Comparison of ENCODE assay signal across 8 cellular contexts in genomic region chr12:21502164-21502496, GRCh38. TPM values are rescaled to one million over a fixed set of nuclear protein-coding genes. Genes with fewer than 3 reads are reported as not detected.
DNase-seq lines count a peak whose midpoint lies in the region; ATAC-seq, FAIRE-seq and TF ChIP-seq lines count a peak whose summit lies in the region.

No MANE protein-coding gene starts in this region.

- TF ChIP-seq RAD21 in A549 (conservative IDR thresholded peaks at IDR 0.05 in 1 of 2, IDR thresholded peaks at IDR 0.05 in 1 of 2): no peak

- DNase-seq in A549 (ENCODE audit: low read depth in 1 of 2, low spot score in 1 of 2): peak; percentile 24 to 28
- peak; percentile 4 for DNase-seq in GM12864 (ENCODE audit: low read depth)
- peak; percentile 44 to 45 for DNase-seq in Kasumi-1 (lab: John Stamatoyannopoulos, UW)
- DNase-seq in activated T-helper 1 cell treated with anti-CD3 and anti-CD28 coated beads, Interleukin-12 subunit alpha, Interleukin-12 subunit beta, Interleukin-2, Interleukin-4 antibody, amounts not matched to agents 30 ng/mL and 10 ng/mL and 1 ng/mL, durations not matched to agents 14 hours and 24 hours and 36 hours (ENCODE audit: low spot score): peak; percentile 25
- peak in 2 of 5 donors; percentile 12 to 28 for DNase-seq in heart left ventricle
- DNase-seq in ecto neural progenitor cell (ENCODE audit: low spot score): no peak

- H3K36me3 ChIP-seq in heart left ventricle: peaks cover 0 to 25% (median 19%) of the 10 kb centered on the region in 9 donors

- TF ChIP-seq CTCF in A549 (IDR thresholded peaks at IDR 0.05) (no peak), GM12864 (IDR thresholded peaks at IDR 0.05; ENCODE audit: low read depth, low read length, missing control alignments) (no peak), heart left ventricle (IDR thresholded peaks at IDR 0.05) (no peak)

- TF ChIP-seq POLR2A in A549 (IDR thresholded peaks at IDR 0.05; ENCODE audit: low read length): no peak
- no peak for TF ChIP-seq POLR2A in heart left ventricle (IDR thresholded peaks at IDR 0.05)

- POLR2A ChIA-PET in A549 (lab: Yijun Ruan, JAX): interaction anchor here (1.0 to 2.3 kb wide), 8 partner anchors 14 to 178 kb away, joined by 3 to 18 read pairs (median 6); partner anchors contain the start of genes LDHB, PYROXD1 and SPX

- H3K9me3 ChIP-seq in A549 (no peaks in the 10 kb centered on the region), heart left ventricle (no peaks in the 10 kb centered on the region)

- peaks cover 14% of the 10 kb centered on the region for H3K36me3 Mint-ChIP-seq in activated T-helper 1 cell treated with anti-CD3 and anti-CD28 coated beads, Interleukin-12 subunit alpha, Interleukin-12 subunit beta, Interleukin-2, Interleukin-4 antibody, amounts not matched to agents 30 ng/mL and 10 ng/mL and 1 ng/mL, durations not matched to agents 14 hours and 24 hours and 36 hours (ENCODE audit: low read depth)

- no peak overlapping the region for H3K4me3 Mint-ChIP-seq in activated T-helper 1 cell treated with anti-CD3 and anti-CD28 coated beads, Interleukin-12 subunit alpha, Interleukin-12 subunit beta, Interleukin-2, Interleukin-4 antibody, amounts not matched to agents 30 ng/mL and 10 ng/mL and 1 ng/mL, durations not matched to agents 14 hours and 24 hours and 36 hours

- 0% methylated on average over 11 of the region's 14 CpGs for WGBS in A549 (ENCODE audit: missing lambda C conversion rate)
- WGBS in heart left ventricle, 4 donors: 0 to 1% (median 1%) methylated on average over 10 to 14 of the region's 14 CpGs

- no peaks in the 10 kb centered on the region for H3K27me3 ChIP-seq in heart left ventricle

- H3K4me3 ChIP-seq in A549 (peak overlapping the region; percentile 96), GM12864 (ENCODE audit: low read depth, low read length) (peak overlapping the region; percentile 81), heart left ventricle (peak overlapping the region; percentile 77 to 97 (median 90)), skin epidermis (peak overlapping the region; percentile 89 to 99 (median 94))

- H3K4me1 ChIP-seq in A549 (peaks cover 31% of the 10 kb centered on the region), heart left ventricle (peaks cover 8 to 57% (median 44%) of the 10 kb centered on the region in 12 donors)

- H3K4me2 ChIP-seq in A549: peak overlapping the region; percentile 82

- no peak for FAIRE-seq in A549 (lab: Jason Lieb, UNC)

- H3K27ac ChIP-seq in A549 (peak overlapping the region; percentile 93 to 94), heart left ventricle (peak overlapping the region; percentile 39 to 91 (median 88)), skin epidermis (peak overlapping the region; percentile 78 to 98 (median 89))

- no peaks in the 10 kb centered on the region for H3K9me3 Mint-ChIP-seq in activated T-helper 1 cell treated with anti-CD3 and anti-CD28 coated beads, Interleukin-12 subunit alpha, Interleukin-12 subunit beta, Interleukin-2, Interleukin-4 antibody, amounts not matched to agents 30 ng/mL and 10 ng/mL and 1 ng/mL, durations not matched to agents 14 hours and 24 hours and 36 hours

- H3K27ac Mint-ChIP-seq in activated T-helper 1 cell treated with anti-CD3 and anti-CD28 coated beads, Interleukin-12 subunit alpha, Interleukin-12 subunit beta, Interleukin-2, Interleukin-4 antibody, amounts not matched to agents 30 ng/mL and 10 ng/mL and 1 ng/mL, durations not matched to agents 14 hours and 24 hours and 36 hours: no peak overlapping the region

- intact Hi-C loops in activated T-helper 1 cell treated with anti-CD3 and anti-CD28 coated beads, Interleukin-12 subunit alpha, Interleukin-12 subunit beta, Interleukin-2, Interleukin-4 antibody, amounts not matched to agents 30 ng/mL and 10 ng/mL and 1 ng/mL, durations not matched to agents 14 hours and 24 hours and 36 hours (cut with micrococcal nuclease): loop anchor here (5.0 to 10.0 kb wide), 2 partner anchors 187 to 545 kb away; partner anchors contain the start of gene CMAS
- intact Hi-C loops in heart left ventricle (cut with DNase I): loop anchor here in 7 of 10 donors (5.0 to 10.0 kb wide), 6 partner anchors 65 to 183 kb away; partner anchors contain the start of genes LDHB (in 3 of the 7) and PYROXD1 (in 3 of the 7)

- H3K27me3 Mint-ChIP-seq in activated T-helper 1 cell treated with anti-CD3 and anti-CD28 coated beads, Interleukin-12 subunit alpha, Interleukin-12 subunit beta, Interleukin-2, Interleukin-4 antibody, amounts not matched to agents 30 ng/mL and 10 ng/mL and 1 ng/mL, durations not matched to agents 14 hours and 24 hours and 36 hours (ENCODE audit: insufficient read depth): no peaks in the 10 kb centered on the region

- ATAC-seq in A549 (peak; percentile 31 to 54), heart left ventricle (peak in 2 of 4 donors; percentile 9 to 25), HG03457 (IDR thresholded peaks at IDR 0.05; ENCODE audit: unreplicated experiment) (no peak)

- CTCF ChIA-PET in A549 (lab: Yijun Ruan, JAX): interaction anchor here (1.1 to 1.2 kb wide), 2 partner anchors 210 to 253 kb away, joined by 3 read pairs; no protein-coding TSS in a partner anchor

- TF ChIP-seq EP300 in A549 (IDR thresholded peaks at IDR 0.05): no peak

- H3K4me1 Mint-ChIP-seq in activated T-helper 1 cell treated with anti-CD3 and anti-CD28 coated beads, Interleukin-12 subunit alpha, Interleukin-12 subunit beta, Interleukin-2, Interleukin-4 antibody, amounts not matched to agents 30 ng/mL and 10 ng/mL and 1 ng/mL, durations not matched to agents 14 hours and 24 hours and 36 hours (ENCODE audit: low read depth): peaks cover 49% of the 10 kb centered on the region

TF ChIP-seq in A549, 52 proteins besides CTCF, POLR2A, EP300 and RAD21:
- TF ChIP-seq ESRRA (IDR thresholded peaks at IDR 0.05; ENCODE audit: borderline replicate concordance, low read length) (no peak), PBX3 (IDR thresholded peaks at IDR 0.05) (no peak), POLR2AphosphoS2 (conservative IDR thresholded peaks at IDR 0.05; ENCODE audit: low read length) (no peak), MAZ (IDR thresholded peaks at IDR 0.05; ENCODE audit: borderline replicate concordance, low read depth, low read length) (no peak), RFX5 (IDR thresholded peaks at IDR 0.05) (no peak)

RNA-seq across cellular contexts. Expression of gene GOLT1B, which starts 0.5 kb away (rescaled TPM):
- polyA plus RNA-seq in A549 (2011; rRNA removed): 62.3 and 73.4 TPM in 2 replicates
- polyA plus RNA-seq in A549 (2012; cell fraction: cytosol; rRNA removed): 9.6 and 10.3 TPM in 2 replicates
- polyA plus RNA-seq in A549 (2012; cell fraction: nucleus; rRNA removed): 4.3 and 9.1 TPM in 2 replicates
- 80.4 to 107 TPM (median 95.4 TPM) in 3 replicates for polyA plus RNA-seq in A549 (2017; fragmentation: RNase III; extraction: RNeasy Plus Mini Kit Qiagen cat#74134 plus additional on column Dnase treatment)
- polyA minus RNA-seq in A549 (2011; rRNA and poly(A)+ RNA removed): 12.4 and 34.9 TPM in 2 replicates
- total RNA-seq in activated T-helper 1 cell treated with anti-CD3 and anti-CD28 coated beads, Interleukin-12 subunit alpha, Interleukin-12 subunit beta, Interleukin-2, Interleukin-4 antibody, amounts not matched to agents 30 ng/mL and 10 ng/mL and 1 ng/mL, durations not matched to agents 14 hours and 24 hours and 36 hours: 42.6 and 46.5 TPM in 2 replicates
- 10 to 100 TPM; 12.9 to 32.0 (median 22.1) TPM for total RNA-seq in heart left ventricle
- polyA plus RNA-seq in heart left ventricle: 10 to 100 TPM; 13.2 to 43.7 TPM

RNA-seq across cellular contexts. Expression of gene RECQL, which starts 0.7 kb away (rescaled TPM):
- 56.7 and 84.2 TPM in 2 replicates for polyA plus RNA-seq in A549 (2011; rRNA removed)
- polyA plus RNA-seq in A549 (2012; cell fraction: cytosol; rRNA removed): 15.8 and 16.2 TPM in 2 replicates
- polyA plus RNA-seq in A549 (2012; cell fraction: nucleus; rRNA removed): 13.9 and 16.9 TPM in 2 replicates
- 76.5 to 79.5 TPM (median 77.0 TPM) in 3 replicates for polyA plus RNA-seq in A549 (2017; fragmentation: RNase III; extraction: RNeasy Plus Mini Kit Qiagen cat#74134 plus additional on column Dnase treatment)
- 34.0 and 36.0 TPM in 2 replicates for polyA minus RNA-seq in A549 (2011; rRNA and poly(A)+ RNA removed)
- 56.4 and 60.6 TPM in 2 replicates for total RNA-seq in activated T-helper 1 cell treated with anti-CD3 and anti-CD28 coated beads, Interleukin-12 subunit alpha, Interleukin-12 subunit beta, Interleukin-2, Interleukin-4 antibody, amounts not matched to agents 30 ng/mL and 10 ng/mL and 1 ng/mL, durations not matched to agents 14 hours and 24 hours and 36 hours
- 10 to 100 TPM; 17.1 to 39.3 (median 27.4) TPM for total RNA-seq in heart left ventricle
- 10 to 100 TPM in 1 of 2 donors, 1 to 10 TPM in 1; 9.0 to 21.2 TPM for polyA plus RNA-seq in heart left ventricle

RNA-seq across cellular contexts. Expression of gene SPX, which starts 24.0 kb away (rescaled TPM):
- polyA plus RNA-seq in A549 (2011; rRNA removed): 34.4 and 39.8 TPM in 2 replicates
- polyA plus RNA-seq in A549 (2012; cell fraction: cytosol; rRNA removed): 2.3 and 2.5 TPM in 2 replicates
- 0.54 and 0.92 TPM in 2 replicates for polyA plus RNA-seq in A549 (2012; cell fraction: nucleus; rRNA removed)
- polyA plus RNA-seq in A549 (2017; fragmentation: RNase III; extraction: RNeasy Plus Mini Kit Qiagen cat#74134 plus additional on column Dnase treatment): 2.7 to 3.2 TPM (median 2.9 TPM) in 3 replicates
- polyA minus RNA-seq in A549 (2011; rRNA and poly(A)+ RNA removed): 3.1 and 4.5 TPM in 2 replicates
- total RNA-seq in activated T-helper 1 cell treated with anti-CD3 and anti-CD28 coated beads, Interleukin-12 subunit alpha, Interleukin-12 subunit beta, Interleukin-2, Interleukin-4 antibody, amounts not matched to agents 30 ng/mL and 10 ng/mL and 1 ng/mL, durations not matched to agents 14 hours and 24 hours and 36 hours: 0.49 and 1.0 TPM in 2 replicates
- 10 to 100 TPM in 5 of 9 donors, 1 to 10 TPM in 4; 7.0 to 20.0 (median 13.5) TPM for total RNA-seq in heart left ventricle
- polyA plus RNA-seq in heart left ventricle: 10 to 100 TPM in 1 of 2 donors, 1 to 10 TPM in 1; 1.8 to 12.8 TPM
